1 cellular context compared by ENCODE assay signal in the genomic region with DNA sequence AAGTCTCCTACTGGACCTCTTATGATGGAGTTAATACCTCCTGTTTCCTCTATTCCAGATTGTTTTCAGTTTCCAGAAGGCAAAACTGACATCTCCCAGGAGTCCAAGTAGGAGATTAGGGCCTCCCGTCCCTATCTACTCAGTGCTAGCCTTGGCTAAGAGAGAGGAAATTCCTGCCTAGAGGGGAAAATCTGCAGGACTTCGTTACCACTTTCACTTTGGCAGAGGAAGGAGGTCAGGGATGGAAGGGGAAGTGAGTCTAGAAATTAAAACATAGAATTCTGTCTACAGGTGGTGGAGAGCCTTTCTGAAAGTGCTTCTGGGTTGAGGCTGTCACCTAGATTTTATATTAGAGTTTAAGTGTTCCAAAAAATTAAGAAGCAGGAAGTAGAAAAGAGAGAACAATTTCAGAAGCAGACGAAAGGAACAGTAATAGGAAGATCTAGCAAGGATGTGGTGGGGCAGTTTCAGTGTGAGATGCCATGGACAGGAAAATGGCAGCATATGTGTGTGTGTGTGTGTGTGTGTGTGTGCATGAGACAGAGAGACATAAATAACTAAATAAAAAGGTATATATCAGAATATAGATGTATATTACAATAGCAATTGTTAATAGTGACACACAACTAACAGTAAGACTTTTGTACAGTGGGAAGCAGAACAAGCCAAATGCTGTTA.
TF ChIP-seq lines count a peak whose summit lies in the region.

No MANE protein-coding gene starts in this region.

TF ChIP-seq in endothelial cell of umbilical vein, 7 proteins besides CTCF, POLR2A, EP300 and RAD21 (continued from another document):
- TF ChIP-seq EZH2 (IDR thresholded peaks at IDR 0.05; ENCODE audit: borderline replicate concordance, low read depth, low read length, severe bottlenecking) (no peak), MYC (IDR thresholded peaks at IDR 0.05; ENCODE audit: low read depth, low read length) (no peak), POLR2AphosphoS5 (IDR thresholded peaks at IDR 0.05; ENCODE audit: insufficient read depth, low read depth, low read length) (no peak), JUN (IDR thresholded peaks at IDR 0.05; ENCODE audit: borderline replicate concordance, insufficient read depth, insufficient read length, low read depth) (no peak), GATA2 (IDR thresholded peaks at IDR 0.05; ENCODE audit: insufficient read depth, insufficient read length, low read depth, low read length) (no peak)
- TF ChIP-seq, protein P1, sequence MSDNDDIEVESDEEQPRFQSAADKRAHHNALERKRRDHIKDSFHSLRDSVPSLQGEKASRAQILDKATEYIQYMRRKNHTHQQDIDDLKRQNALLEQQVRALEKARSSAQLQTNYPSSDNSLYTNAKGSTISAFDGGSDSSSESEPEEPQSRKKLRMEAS (IDR thresholded peaks at IDR 0.05; ENCODE audit: insufficient read depth, insufficient read length) = no peak
